In genomic region chr3:131380830-131381444, GRCh38 we compare ENCODE assay signal across 8 cellular contexts. TPM values are rescaled to one million over a fixed set of nuclear protein-coding genes. Genes with fewer than 3 reads are reported as not detected.
DNase-seq lines count a peak whose midpoint lies in the region; ATAC-seq and TF ChIP-seq lines count a peak whose summit lies in the region.
"Not testable (repeated sequence)": the region's sequence is repeated elsewhere in the genome, so short reads cannot be mapped to it uniquely, and the experiment has no call there.

No MANE protein-coding gene starts in this region.

- DNase-seq in MM.1S; activated CD4-positive, alpha-beta memory T cell treated with anti-CD3 and anti-CD28 coated beads, Interleukin-2, amount 10 ng/mL, durations not matched to agents 7 days and 5 days; osteoblast (ENCODE audit: insufficient read length, low spot score, missing footprints); uterus: not testable (repeated sequence)
- DNase-seq in dermis blood vessel endothelial cell, result peak; percentile 13

- H3K36me3 ChIP-seq in MM.1S (replicated peaks; ENCODE audit: insufficient read depth, low read length); uterus: not testable (repeated sequence)
- H3K36me3 ChIP-seq in iPS-20b (ENCODE audit: insufficient read depth, low read depth, low read length) (peaks cover 27% of the 10 kb centered on the region), osteoblast (ENCODE audit: insufficient read depth, low read length) (peaks cover 23% of the 10 kb centered on the region)

- peaks cover 29% of the 10 kb centered on the region for H3K36me3 Mint-ChIP-seq in activated CD4-positive, alpha-beta memory T cell treated with anti-CD3 and anti-CD28 coated beads, Interleukin-2, amount 10 ng/mL, durations not matched to agents 7 days and 5 days (ENCODE audit: low read depth)

- not testable (repeated sequence) for H3K27me3 Mint-ChIP-seq in activated CD4-positive, alpha-beta memory T cell treated with anti-CD3 and anti-CD28 coated beads, Interleukin-2, amount 10 ng/mL, durations not matched to agents 7 days and 5 days

- peak overlapping the region; percentile 81 for H3K4me3 ChIP-seq in MM.1S (ENCODE audit: low read length)
- H3K4me3 ChIP-seq in iPS-20b (ENCODE audit: low read length), result peak overlapping the region; percentile 76
- peak overlapping the region; percentile 98 for H3K4me3 ChIP-seq in osteoblast (ENCODE audit: insufficient read depth, low read length)
- H3K4me3 ChIP-seq in uterus, result peak overlapping the region; percentile 72 to 94

- intact Hi-C loops in uterus (cut with DNase I; ENCODE audit: low total_unique reads), result not testable (repeated sequence)

- H4K20me1 ChIP-seq in MM.1S (ENCODE audit: insufficient read depth, low read length); osteoblast (ENCODE audit: insufficient read depth, low read length): not testable (repeated sequence)

- POLR2A ChIA-PET in activated CD4-positive, alpha-beta memory T cell treated with anti-CD3 and anti-CD28 coated beads, Interleukin-2, amount 10 ng/mL, durations not matched to agents 7 days and 5 days (lab: Charles Lee), result interaction anchor here (0.8 to 3.1 kb wide), 15 partner anchors 9 to 1201 kb away, joined by 3 to 12 read pairs (median 3); partner anchors contain the start of genes ASTE1, ATP2C1, DNAJC13 and NEK11

- H3K4me3 Mint-ChIP-seq in activated CD4-positive, alpha-beta memory T cell treated with anti-CD3 and anti-CD28 coated beads, Interleukin-2, amount 10 ng/mL, durations not matched to agents 7 days and 5 days, result peak overlapping the region; percentile 96

- H3K27ac Mint-ChIP-seq in activated CD4-positive, alpha-beta memory T cell treated with anti-CD3 and anti-CD28 coated beads, Interleukin-2, amount 10 ng/mL, durations not matched to agents 7 days and 5 days, result peak overlapping the region; percentile 93

- H2AFZ ChIP-seq in MM.1S (ENCODE audit: low read length), result peak overlapping the region; percentile 91
- H2AFZ ChIP-seq in osteoblast (ENCODE audit: low read length), result peak overlapping the region; percentile 99

- peaks cover 17% of the 10 kb centered on the region for H3K79me2 ChIP-seq in MM.1S (ENCODE audit: low read length)
- H3K79me2 ChIP-seq in osteoblast (ENCODE audit: insufficient read depth, low read length), result peaks cover 38% of the 10 kb centered on the region

- H3K9me3 ChIP-seq in MM.1S (replicated peaks; ENCODE audit: insufficient read depth, low read length); iPS-20b (ENCODE audit: insufficient read depth, low read depth, low read length); osteoblast (ENCODE audit: low read depth, low read length); uterus: not testable (repeated sequence)

- not testable (repeated sequence) for H3K27me3 ChIP-seq in MM.1S (replicated peaks; ENCODE audit: insufficient read depth, low read length); iPS-20b (ENCODE audit: insufficient read depth, low read length); osteoblast (ENCODE audit: insufficient read depth, low read length); uterus

- not testable (repeated sequence) for H3K9me3 Mint-ChIP-seq in activated CD4-positive, alpha-beta memory T cell treated with anti-CD3 and anti-CD28 coated beads, Interleukin-2, amount 10 ng/mL, durations not matched to agents 7 days and 5 days

- CTCF ChIA-PET in activated CD4-positive, alpha-beta memory T cell treated with anti-CD3 and anti-CD28 coated beads, Interleukin-2, amount 10 ng/mL, durations not matched to agents 7 days and 5 days (lab: Charles Lee), result interaction anchor here (0.6 to 1.5 kb wide), 4 partner anchors 109 to 356 kb away, joined by 3 to 5 read pairs (median 4); partner anchors contain the start of genes ASTE1 and NEK11

- ATAC-seq in GM18498 (IDR thresholded peaks at IDR 0.05; ENCODE audit: unreplicated experiment) (peak; percentile 1), HG02588 (IDR thresholded peaks at IDR 0.05; ENCODE audit: unreplicated experiment) (peak; percentile 1)

- H3K4me1 Mint-ChIP-seq in activated CD4-positive, alpha-beta memory T cell treated with anti-CD3 and anti-CD28 coated beads, Interleukin-2, amount 10 ng/mL, durations not matched to agents 7 days and 5 days, result peaks cover 38% of the 10 kb centered on the region

- peak overlapping the region; percentile 65; the same call in 1 of the 2 replicates for H3K9ac ChIP-seq in MM.1S (ENCODE audit: low read length)
- peak overlapping the region; percentile 82; the same call in 1 of the 2 replicates for H3K9ac ChIP-seq in iPS-20b (ENCODE audit: low read depth, low read length)

- H3F3A ChIP-seq in MM.1S (ENCODE audit: insufficient read depth, low read length), result not testable (repeated sequence)

- H3K4me2 ChIP-seq in MM.1S (ENCODE audit: low read depth, low read length) (peak overlapping the region; percentile 66), osteoblast (ENCODE audit: insufficient read depth, low read length) (peak overlapping the region; percentile 95)

- TF ChIP-seq CTCF in MM.1S (IDR thresholded peaks at IDR 0.05; ENCODE audit: low read length); osteoblast (IDR thresholded peaks at IDR 0.05; ENCODE audit: extremely low read depth, low read depth, low read length); uterus (IDR thresholded peaks at IDR 0.05): not testable (repeated sequence)

- H3K9me2 ChIP-seq in MM.1S (replicated peaks; ENCODE audit: insufficient read depth, low read length), result not testable (repeated sequence)

- H3K27ac ChIP-seq in MM.1S (ENCODE audit: low read length), result peak overlapping the region; percentile 36; the same call in 1 of the 2 replicates
- not testable (repeated sequence) for H3K27ac ChIP-seq in iPS-20b (ENCODE audit: low read length)
- H3K27ac ChIP-seq in osteoblast (ENCODE audit: low read depth, low read length), result peak overlapping the region; percentile 92
- H3K27ac ChIP-seq in uterus, result peak overlapping the region; percentile 87

- not testable (repeated sequence) for H3K4me1 ChIP-seq in MM.1S (ENCODE audit: low read length); iPS-20b (ENCODE audit: insufficient read depth, low read length); uterus
- peaks cover 10% of the 10 kb centered on the region for H3K4me1 ChIP-seq in osteoblast (ENCODE audit: insufficient read depth, low read length)

- peak in 1 of 2 donors; percentile 20 for TF ChIP-seq POLR2A in uterus (IDR thresholded peaks at IDR 0.05)

RNA-seq across cellular contexts. Expression of gene NUDT16, which starts 0.6 kb away (rescaled TPM):
- total RNA-seq in activated CD4-positive, alpha-beta memory T cell treated with anti-CD3 and anti-CD28 coated beads, Interleukin-2, amount 10 ng/mL, durations not matched to agents 7 days and 5 days, result 10 to 100 TPM; 12.3 to 12.4 TPM
- total RNA-seq in dermis blood vessel endothelial cell (18.2 and 22.0 TPM in 2 replicates), osteoblast (10.0 and 10.1 TPM in 2 replicates), uterus (10 to 100 TPM; 12.6 to 28.1 (median 16.4) TPM)
